26 cellular contexts compared by ENCODE assay signal in the genomic region with DNA sequence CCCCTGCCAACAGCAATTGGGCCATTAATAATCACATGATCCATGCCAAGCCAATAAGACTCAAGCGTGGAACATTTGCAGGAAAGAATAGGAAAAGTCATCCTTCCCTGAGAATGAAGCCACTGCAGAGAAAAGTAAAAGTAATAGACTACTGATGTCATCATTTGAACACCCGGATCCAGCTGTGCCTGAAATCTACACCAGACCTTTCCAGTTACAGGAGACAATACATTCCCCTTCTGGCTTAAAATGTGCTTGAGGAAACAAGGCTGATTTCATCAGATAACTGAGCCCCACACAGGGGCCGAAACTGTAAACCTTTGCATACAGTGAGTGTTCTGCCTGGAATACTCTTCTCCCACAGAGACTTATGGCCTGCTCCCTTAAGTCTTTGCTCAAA.
DNase-seq lines count a peak whose midpoint lies in the region; ATAC-seq, FAIRE-seq and TF ChIP-seq lines count a peak whose summit lies in the region.
"Had no signal": no experiment of that assay in that cellular context is flagged by ENCODE, and none has a peak within 500 bp of the region (broad histone marks: within the 10 kb centered on the region; RNA-seq: fewer than 3 reads in every experiment).

No MANE protein-coding gene starts in this region.

- peaks cover 3% of the 10 kb centered on the region for H3K9me3 Mint-ChIP-seq in astrocyte (ENCODE audit: unreplicated experiment)
- H3K9me3 Mint-ChIP-seq: CD4-positive, alpha-beta T cell had no signal

- H3K27ac ChIP-seq in left ventricle myocardium inferior (replicated peaks): no peak overlapping the region
- H3K27ac ChIP-seq in Panc1 (ENCODE audit: low read length): peak overlapping the region; percentile 26
- H3K27ac ChIP-seq in astrocyte (ENCODE audit: low read depth, low read length): no peak overlapping the region
- H3K27ac ChIP-seq in uterus: peak overlapping the region; percentile 69 to 78
- no peak overlapping the region for H3K27ac ChIP-seq in left lung
- H3K27ac ChIP-seq: BLaER1 treated with 17β-estradiol and CSF1 and Interleukin-3, amounts not matched to agents 10 nM and 100 nM; Peyer's patch had no signal

- H2AFZ ChIP-seq in astrocyte (ENCODE audit: low read depth, low read length): no peak overlapping the region

- H3K36me3 Mint-ChIP-seq in astrocyte (ENCODE audit: low read depth, unreplicated experiment): peaks cover 23% of the 10 kb centered on the region

- H3K9ac ChIP-seq in astrocyte (ENCODE audit: low read length): no peak overlapping the region
- H3K9ac ChIP-seq: BLaER1 treated with 17β-estradiol and CSF1 and Interleukin-3, amounts not matched to agents 10 nM and 100 nM had no signal

- POLR2A ChIA-PET in Panc1 (lab: Charles Lee): no interaction called here

- no peaks in the 10 kb centered on the region for H3K36me3 ChIP-seq in left ventricle myocardium inferior
- H3K36me3 ChIP-seq in Panc1 (ENCODE audit: control insufficient read depth, insufficient read depth, low read length): no peaks in the 10 kb centered on the region
- no peaks in the 10 kb centered on the region for H3K36me3 ChIP-seq in astrocyte (ENCODE audit: insufficient read depth, low read length)
- no peaks in the 10 kb centered on the region for H3K36me3 ChIP-seq in uterus
- H3K36me3 ChIP-seq in left lung: no peaks in the 10 kb centered on the region
- H3K36me3 ChIP-seq: Peyer's patch had no signal

- H3K27me3 Mint-ChIP-seq in astrocyte (ENCODE audit: low read depth, unreplicated experiment): no peaks in the 10 kb centered on the region

- FAIRE-seq in astrocyte (lab: Jason Lieb, UNC) (no peak), RCC 7860 (lab: Jason Lieb, UNC) (no peak)
- FAIRE-seq: A204.1, GM12892, H54, HepG2 had no signal

- DNase-seq in cardiac septum (ENCODE audit: low spot score) (peak; percentile 14), left ventricle myocardium inferior (no peak), Panc1 (ENCODE audit: low read depth, low spot score) (no peak), astrocyte (ENCODE audit: low read depth) (no peak), uterus (no peak), left lung (no peak), NCI-H2196 treated with DMSO at 0.1 percent for 48 hours (lab: John Stamatoyannopoulos, UW; ENCODE audit: unreplicated experiment) (no peak), RCC 7860 (ENCODE audit: low spot score) (no peak)
- DNase-seq: AML-193; CD4-positive, alpha-beta T cell; DND-41; KG1; NCI-H1048; NCI-H1417 treated with DMSO at 0.1 percent for 48 hours; NCI-H1694 treated with DMSO at 0.1 percent for 48 hours; NCI-H2081; NCI-H2171 treated with DMSO at 0.1 percent for 48 hours; NCI-H446 treated with DMSO at 0.1 percent for 48 hours; NCI-H526 treated with DMSO at 0.1 percent for 48 hours; Peyer's patch; T-helper 17 cell had no signal

- in situ Hi-C loops in Panc1 (cut with HindIII; ENCODE audit: low pct_unique_long_range_greater_than_20kb, low sequenced_read_pairs): no loop called here

- H3K4me3 Mint-ChIP-seq in astrocyte (ENCODE audit: unreplicated experiment): no peak overlapping the region
- H3K4me3 Mint-ChIP-seq: CD4-positive, alpha-beta T cell; T-helper 17 cell had no signal

- no TSS peak for BruUV-seq in Panc1 (replicated peaks; lab: Mats Ljungman, UMichigan)

- H3K27me3 ChIP-seq in left ventricle myocardium inferior (ENCODE audit: low read depth): peaks cover 83% of the 10 kb centered on the region
- no peaks in the 10 kb centered on the region for H3K27me3 ChIP-seq in Panc1 (ENCODE audit: control insufficient read depth, insufficient read depth, low read length)
- no peaks in the 10 kb centered on the region for H3K27me3 ChIP-seq in astrocyte (ENCODE audit: insufficient read depth, low read length)
- H3K27me3 ChIP-seq in uterus: no peaks in the 10 kb centered on the region
- H3K27me3 ChIP-seq in left lung: peaks cover 0 to 9% of the 10 kb centered on the region in 2 donors
- H3K27me3 ChIP-seq: BLaER1 treated with 17β-estradiol and CSF1 and Interleukin-3, amounts not matched to agents 10 nM and 100 nM; Peyer's patch had no signal

- H3K4me2 ChIP-seq in astrocyte (ENCODE audit: low read length): no peak overlapping the region

- TF ChIP-seq POLR2A in uterus (IDR thresholded peaks at IDR 0.05): no peak

- H3K9me3 ChIP-seq in left ventricle myocardium inferior (replicated peaks) (no peaks in the 10 kb centered on the region), Panc1 (ENCODE audit: control insufficient read depth, insufficient read depth, low read depth, low read length) (no peaks in the 10 kb centered on the region), astrocyte (ENCODE audit: insufficient read depth, low read depth, low read length) (no peaks in the 10 kb centered on the region), uterus (no peaks in the 10 kb centered on the region), left lung (no peaks in the 10 kb centered on the region)
- H3K9me3 ChIP-seq: BLaER1 treated with 17β-estradiol and CSF1 and Interleukin-3, amounts not matched to agents 10 nM and 100 nM; Peyer's patch had no signal

- H3K4me1 Mint-ChIP-seq in astrocyte (ENCODE audit: low read depth, unreplicated experiment): peaks cover 33% of the 10 kb centered on the region
- H3K4me1 Mint-ChIP-seq: T-helper 17 cell had no signal

- no peaks in the 10 kb centered on the region for H4K20me1 ChIP-seq in astrocyte (ENCODE audit: insufficient read depth, low read length)

- TF ChIP-seq CTCF in left ventricle myocardium inferior (IDR thresholded peaks at IDR 0.05; ENCODE audit: borderline replicate concordance): no peak
- no peak for TF ChIP-seq CTCF in Panc1 (IDR thresholded peaks at IDR 0.05)
- TF ChIP-seq CTCF in astrocyte (IDR thresholded peaks at IDR 0.05; ENCODE audit: insufficient read depth, low read depth, low read length): no peak
- no peak for TF ChIP-seq CTCF in uterus (IDR thresholded peaks at IDR 0.05)
- TF ChIP-seq CTCF in left lung (IDR thresholded peaks at IDR 0.05): no peak

- H3K4me3 ChIP-seq in left ventricle myocardium inferior: no peak overlapping the region
- H3K4me3 ChIP-seq in Panc1 (ENCODE audit: low read depth in 2 of 2, low read length in 2 of 2): no peak overlapping the region
- no peak overlapping the region for H3K4me3 ChIP-seq in astrocyte (ENCODE audit: insufficient read depth, low read depth, low read length)
- H3K4me3 ChIP-seq in uterus: no peak overlapping the region
- no peak overlapping the region for H3K4me3 ChIP-seq in left lung
- H3K4me3 ChIP-seq: BLaER1 treated with 17β-estradiol and CSF1 and Interleukin-3, amounts not matched to agents 10 nM and 100 nM; Peyer's patch had no signal

- intact Hi-C loops in cardiac septum (cut with DNase I) (no loop called here), left ventricle myocardium inferior (cut with micrococcal nuclease) (no loop called here), Panc1 (cut with micrococcal nuclease; ENCODE audit: unreplicated experiment) (no loop called here), uterus (cut with DNase I; ENCODE audit: low total_unique reads) (no loop called here), left lung (cut with DNase I) (no loop called here)

- ATAC-seq in Panc1: no peak
- no peak for ATAC-seq in left lung
- ATAC-seq: HepG2, T-helper 17 cell had no signal

- no peaks in the 10 kb centered on the region for H3K79me2 ChIP-seq in astrocyte (ENCODE audit: insufficient read depth, low read length)

- CTCF ChIA-PET in Panc1 (lab: Charles Lee): no interaction called here

- H3K27ac Mint-ChIP-seq in astrocyte (ENCODE audit: unreplicated experiment): peak overlapping the region; percentile 21
- H3K27ac Mint-ChIP-seq: CD4-positive, alpha-beta T cell; T-helper 17 cell had no signal

- H3K4me1 ChIP-seq in left ventricle myocardium inferior (no peaks in the 10 kb centered on the region), Panc1 (ENCODE audit: control insufficient read depth, insufficient read depth, low read length) (peaks cover 39% of the 10 kb centered on the region), astrocyte (ENCODE audit: insufficient read depth, low read length) (peaks cover 14% of the 10 kb centered on the region), uterus (peaks cover 0 to 6% of the 10 kb centered on the region in 2 donors), left lung (peaks cover 0 to 8% of the 10 kb centered on the region in 2 donors)

Comparison
In these comparisons a context has a peak if more than half of its experiments do, and no peak if none do; other contexts are left out.
1. H3K27ac ChIP-seq: peak in Panc1 (single experiment) and uterus (2 of 2); none in left ventricle myocardium inferior (single experiment), astrocyte (single experiment) and left lung (0 of 2).